29 cellular contexts compared by ENCODE assay signal in the genomic region with DNA sequence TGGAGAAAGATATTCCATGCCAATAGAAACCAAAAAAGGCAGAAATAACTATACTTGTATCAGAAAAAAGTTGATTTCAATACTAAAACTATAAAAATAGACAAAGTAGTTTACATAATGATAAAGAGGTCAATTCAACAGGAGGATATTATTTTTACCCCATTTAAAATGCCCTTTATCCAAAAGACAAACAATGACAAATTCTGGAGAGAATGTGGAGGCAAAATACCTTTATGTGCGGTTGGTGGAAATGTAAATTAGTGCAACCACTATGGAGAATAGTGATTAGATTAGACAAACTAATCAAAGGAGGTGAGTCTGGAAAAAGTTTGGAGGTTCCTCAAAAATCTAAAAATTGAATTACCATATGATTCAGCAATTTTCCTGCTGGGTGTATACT.
"Had no signal": no experiment of that assay in that cellular context is flagged by ENCODE, and none has a peak within 500 bp of the region (broad histone marks: within the 10 kb centered on the region; RNA-seq: fewer than 3 reads in every experiment).

No MANE protein-coding gene starts in this region.

- H3K27ac Mint-ChIP-seq: stimulated activated effector memory CD8-positive, alpha-beta T cell treated with anti-CD3 and anti-CD28 coated beads, Interleukin-12 subunit alpha, Interleukin-12 subunit beta, amount 100 ng/mL, for 72 hours; stimulated activated memory B cell treated with anti-CD40 and anti-IgM and Interleukin-4, amounts not matched to agents 10 μg/mL and 1 μg/mL and 100 μg/mL, for 72 hours; stimulated activated naive B cell treated with anti-CD40 and anti-IgM and Interleukin-4, amounts not matched to agents 10 μg/mL and 1 μg/mL and 100 μg/mL, for 72 hours; stimulated activated naive CD8-positive, alpha-beta T cell treated with anti-CD3 and anti-CD28 coated beads, Interleukin-15, Interleukin-2, amounts not matched to agents 100 ng/mL and 50 ng/mL, for 24 hours; type B pancreatic cell had no signal

- ATAC-seq: stimulated activated effector memory CD8-positive, alpha-beta T cell treated with anti-CD3 and anti-CD28 coated beads, Interleukin-12 subunit alpha, Interleukin-12 subunit beta, amount 100 ng/mL, for 72 hours; stimulated activated memory B cell treated with anti-CD40 and anti-IgM and Interleukin-4, amounts not matched to agents 10 μg/mL and 1 μg/mL and 100 μg/mL, for 72 hours; stimulated activated naive B cell treated with anti-CD40 and anti-IgM and Interleukin-4, amounts not matched to agents 10 μg/mL and 1 μg/mL and 100 μg/mL, for 72 hours; stimulated activated naive CD8-positive, alpha-beta T cell treated with anti-CD3 and anti-CD28 coated beads, Interleukin-15, amount 100 ng/mL, for 72 hours; stimulated activated naive CD8-positive, alpha-beta T cell treated with anti-CD3 and anti-CD28 coated beads, Interleukin-15, Interleukin-2, amounts not matched to agents 100 U/mL and 50 U/mL, for 24 hours; upper lobe of right lung had no signal

- DNase-seq: stimulated activated CD4-positive, alpha-beta T cell treated with anti-CD3 and anti-CD28 coated beads, Interleukin-2, amount 100 ng/mL, for 48 hours; stimulated activated CD4-positive, alpha-beta T cell treated with anti-CD3 and anti-CD28 coated beads, Interleukin-4, amount 100 ng/mL, for 1 hour; stimulated activated CD4-positive, alpha-beta T cell treated with anti-CD3 and anti-CD28 coated beads, Interleukin-4, amount 100 ng/mL, for 24 hours; stimulated activated CD4-positive, alpha-beta T cell treated with anti-CD3 and anti-CD28 coated beads, Interleukin-4, amount 100 ng/mL, for 4 hours; stimulated activated CD8-positive, alpha-beta memory T cell treated with anti-CD3 and anti-CD28 coated beads, Interleukin-4, amount 100 ng/mL, for 48 hours; stimulated activated naive B cell treated with anti-CD40 and anti-IgM and Interleukin-4, amounts not matched to agents 10 μg/mL and 1 μg/mL and 100 μg/mL, for 72 hours; stimulated activated naive CD4-positive, alpha-beta T cell; stimulated activated naive CD4-positive, alpha-beta T cell treated with Interleukin-2 at 50 U/mL for 16 hours; stimulated activated naive CD8-positive, alpha-beta T cell treated with anti-CD3 and anti-CD28 coated beads, Interleukin-15, amount 100 ng/mL, for 72 hours; stimulated activated naive CD8-positive, alpha-beta T cell treated with anti-CD3 and anti-CD28 coated beads, Interleukin-15, Interleukin-2, amounts not matched to agents 100 U/mL and 50 U/mL, for 24 hours; stomach; substantia nigra; testis; thyroid gland; tibial artery; transverse colon; trophoblast cell; upper lobe of left lung; upper lobe of right lung; uterus had no signal

- H3K27me3 ChIP-seq: stomach, suprapubic skin, testis, thyroid gland, tibial artery, tibial nerve, transverse colon, upper lobe of left lung, upper lobe of right lung, uterus, vagina had no signal

- H3K9me3 Mint-ChIP-seq: type B pancreatic cell had no signal

- H3K36me3 ChIP-seq: stomach, suprapubic skin, thoracic aorta, thyroid gland, tibial artery, tibial nerve, transverse colon, upper lobe of left lung, upper lobe of right lung, uterus, vagina had no signal

- H3K4me1 ChIP-seq: stomach, suprapubic skin, testis, thyroid gland, tibial artery, tibial nerve, transverse colon, upper lobe of left lung, upper lobe of right lung, uterus, vagina had no signal

- H3K27ac ChIP-seq: stomach, suprapubic skin, testis, thoracic aorta, thyroid gland, tibial artery, tibial nerve, transverse colon, upper lobe of left lung, upper lobe of right lung, uterus, vagina had no signal

- H3K36me3 Mint-ChIP-seq: stimulated activated effector memory CD8-positive, alpha-beta T cell treated with anti-CD3 and anti-CD28 coated beads, Interleukin-12 subunit alpha, Interleukin-12 subunit beta, amount 100 ng/mL, for 72 hours; stimulated activated memory B cell treated with anti-CD40 and anti-IgM and Interleukin-4, amounts not matched to agents 10 μg/mL and 1 μg/mL and 100 μg/mL, for 72 hours; stimulated activated naive B cell treated with anti-CD40 and anti-IgM and Interleukin-4, amounts not matched to agents 10 μg/mL and 1 μg/mL and 100 μg/mL, for 72 hours; type B pancreatic cell had no signal

- H3K9me3 ChIP-seq: suprapubic skin, testis, thoracic aorta, thyroid gland, tibial artery, transverse colon, upper lobe of left lung, upper lobe of right lung, uterus, vagina had no signal

- H3K4me3 ChIP-seq: stomach, suprapubic skin, testis, thoracic aorta, thyroid gland, tibial artery, tibial nerve, transverse colon, upper lobe of left lung, upper lobe of right lung, uterus, vagina had no signal

- H3K4me1 Mint-ChIP-seq: stimulated activated effector memory CD8-positive, alpha-beta T cell treated with anti-CD3 and anti-CD28 coated beads, Interleukin-12 subunit alpha, Interleukin-12 subunit beta, amount 100 ng/mL, for 72 hours; stimulated activated memory B cell treated with anti-CD40 and anti-IgM and Interleukin-4, amounts not matched to agents 10 μg/mL and 1 μg/mL and 100 μg/mL, for 72 hours; stimulated activated naive B cell treated with anti-CD40 and anti-IgM and Interleukin-4, amounts not matched to agents 10 μg/mL and 1 μg/mL and 100 μg/mL, for 72 hours; stimulated activated naive CD8-positive, alpha-beta T cell treated with anti-CD3 and anti-CD28 coated beads, Interleukin-15, amount 100 ng/mL, for 72 hours had no signal

- H3K4me3 Mint-ChIP-seq: stimulated activated effector memory CD8-positive, alpha-beta T cell treated with anti-CD3 and anti-CD28 coated beads, Interleukin-12 subunit alpha, Interleukin-12 subunit beta, amount 100 ng/mL, for 72 hours; stimulated activated memory B cell treated with anti-CD40 and anti-IgM and Interleukin-4, amounts not matched to agents 10 μg/mL and 1 μg/mL and 100 μg/mL, for 72 hours; stimulated activated naive B cell treated with anti-CD40 and anti-IgM and Interleukin-4, amounts not matched to agents 10 μg/mL and 1 μg/mL and 100 μg/mL, for 72 hours; stimulated activated naive CD8-positive, alpha-beta T cell treated with anti-CD3 and anti-CD28 coated beads, Interleukin-15, amount 100 ng/mL, for 72 hours; stimulated activated naive CD8-positive, alpha-beta T cell treated with anti-CD3 and anti-CD28 coated beads, Interleukin-15, Interleukin-2, amounts not matched to agents 100 ng/mL and 50 ng/mL, for 24 hours; type B pancreatic cell had no signal

- H3K27me3 Mint-ChIP-seq: stimulated activated memory B cell treated with anti-CD40 and anti-IgM and Interleukin-4, amounts not matched to agents 10 μg/mL and 1 μg/mL and 100 μg/mL, for 72 hours; stimulated activated naive B cell treated with anti-CD40 and anti-IgM and Interleukin-4, amounts not matched to agents 10 μg/mL and 1 μg/mL and 100 μg/mL, for 72 hours; stimulated activated naive CD8-positive, alpha-beta T cell treated with anti-CD3 and anti-CD28 coated beads, Interleukin-15, amount 100 ng/mL, for 72 hours; stimulated activated naive CD8-positive, alpha-beta T cell treated with anti-CD3 and anti-CD28 coated beads, Interleukin-15, Interleukin-2, amounts not matched to agents 100 ng/mL and 50 ng/mL, for 24 hours; type B pancreatic cell had no signal

- FAIRE-seq: urothelium cell line had no signal
